ENCODE assay signal across 3 cellular contexts in genomic region chr2:53167227-53167626, GRCh38.
TF ChIP-seq lines count a peak whose summit lies in the region.

No MANE protein-coding gene starts in this region.

TF ChIP-seq in HepG2, 621 proteins besides CTCF, POLR2A, EP300 and RAD21:
- TF ChIP-seq MAFF (IDR thresholded peaks at IDR 0.05; ENCODE audit: low read depth, low read length) (peak; percentile 96), TEAD3 (CRISPR knock-in tag; optimal IDR thresholded peaks at IDR 0.05; ENCODE audit: borderline replicate concordance) (no peak), MAFK (conservative IDR thresholded peaks at IDR 0.05 in 1 of 2, IDR thresholded peaks at IDR 0.05 in 1 of 2; ENCODE audit: low read length in 2 of 2) (peak; percentile 94 to 96), ZGPAT (CRISPR knock-in tag; IDR thresholded peaks at IDR 0.05) (no peak), ZNF431 (CRISPR knock-in tag; IDR thresholded peaks at IDR 0.05; ENCODE audit: borderline replicate concordance, low read depth) (no peak), POLR2AphosphoS5 (IDR thresholded peaks at IDR 0.05; ENCODE audit: low read depth, low read length) (no peak), MXD4 (CRISPR knock-in tag; IDR thresholded peaks at IDR 0.05) (no peak)

TF ChIP-seq in IMR-90, 13 proteins besides CTCF, POLR2A, EP300 and RAD21:
- peak; percentile 91 for TF ChIP-seq MAFK (IDR thresholded peaks at IDR 0.05; ENCODE audit: low read depth, low read length)
- TF ChIP-seq ELK1 (IDR thresholded peaks at IDR 0.05; ENCODE audit: borderline replicate concordance, low read depth, low read length): no peak
TF ChIP-seq in IMR-90: peak in this region for 1.

TF ChIP-seq in H1, 55 proteins besides CTCF, POLR2A, EP300 and RAD21:
- TF ChIP-seq GABPA (IDR thresholded peaks at IDR 0.05; ENCODE audit: borderline replicate concordance, insufficient read depth, low read length) (no peak), JUND (IDR thresholded peaks at IDR 0.05; ENCODE audit: low read length) (no peak), CREB1 (IDR thresholded peaks at IDR 0.05) (no peak), MAFK (IDR thresholded peaks at IDR 0.05; ENCODE audit: low read depth, low read length) (peak; percentile 22; the same call in 1 of the 2 replicates), RBBP5 (IDR thresholded peaks at IDR 0.05; ENCODE audit: borderline replicate concordance, low read depth, low read length) (no peak), BRCA1 (IDR thresholded peaks at IDR 0.05; ENCODE audit: low read depth, low read length) (no peak)
